Comparison of ENCODE assay signal across 12 cellular contexts in the genomic region with DNA sequence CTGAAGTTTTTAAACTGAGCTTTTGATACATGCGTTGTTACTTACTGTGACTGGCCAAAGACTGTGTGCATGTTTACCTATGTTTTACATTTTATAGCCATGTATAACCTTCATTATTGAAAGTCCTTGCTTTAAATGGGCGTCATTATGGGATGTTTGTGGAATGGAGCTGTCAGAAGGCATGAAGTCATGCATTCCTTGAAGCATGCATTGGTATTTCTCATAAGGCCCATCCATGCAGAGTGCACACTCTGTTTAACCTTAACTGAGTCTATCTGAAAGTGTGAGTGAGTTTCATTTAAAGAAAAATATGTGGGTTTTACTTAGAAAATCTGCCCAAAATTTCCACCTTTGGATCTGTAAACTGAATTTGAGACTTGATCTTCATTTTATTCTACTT. TPM values are rescaled to one million over a fixed set of nuclear protein-coding genes. Genes with fewer than 3 reads are reported as not detected.
DNase-seq lines count a peak whose midpoint lies in the region; ATAC-seq and TF ChIP-seq lines count a peak whose summit lies in the region.
"Had no signal": no experiment of that assay in that cellular context is flagged by ENCODE, and none has a peak within 500 bp of the region (broad histone marks: within the 10 kb centered on the region; RNA-seq: fewer than 3 reads in every experiment).

No MANE protein-coding gene starts in this region.

- no peak for TF ChIP-seq CTCF in AG04450 (IDR thresholded peaks at IDR 0.05; ENCODE audit: low read depth, low read length)
- TF ChIP-seq CTCF in IMR-90 (conservative IDR thresholded peaks at IDR 0.05; ENCODE audit: low read depth, low read length): no peak
- TF ChIP-seq CTCF in chondrocyte (IDR thresholded peaks at IDR 0.05): no peak
- TF ChIP-seq CTCF in natural killer cell (IDR thresholded peaks at IDR 0.05): no peak
- no peak for TF ChIP-seq CTCF in psoas muscle (IDR thresholded peaks at IDR 0.05)

- POLR2A ChIA-PET in AG04450 (lab: Yijun Ruan, JAX) (interaction anchor here (0.5 to 1.1 kb wide), 2 partner anchors 12 to 108 kb away, joined by 4 to 8 read pairs; a partner anchor contains a TSS), IMR-90 (lab: Charles Lee; ENCODE audit: unreplicated experiment) (no interaction called here)

- peak overlapping the region; percentile 72 for H2BK5ac ChIP-seq in IMR-90 (ENCODE audit: low read depth, low read length, poor library complexity, severe bottlenecking)
- no peak overlapping the region for H2BK5ac ChIP-seq in mesendoderm (ENCODE audit: low read length)

- no peak overlapping the region for H3K14ac ChIP-seq in IMR-90 (replicated peaks; ENCODE audit: low read depth, low read length)

- TF ChIP-seq RAD21 in IMR-90 (IDR thresholded peaks at IDR 0.05; ENCODE audit: low read length): no peak

- WGBS in IMR-90 (ENCODE audit: extremely low coverage in 2 of 2, insufficient read length in 1 of 2), 2 experiments: 0% methylated on average over 1 of the region's 2 CpGs; no CpG with 5 or more reads in 1 of the 2 experiments
- no CpG with 5 or more reads among the region's 2 CpGs for WGBS in mesendoderm (ENCODE audit: extremely low coverage, insufficient coverage, low lambda C conversion rate)
- 78 to 83% (median 79%) methylated on average over 2 of the region's 2 CpGs for WGBS in psoas muscle, 3 donors

- CTCF ChIA-PET in AG04450 (lab: Charles Lee) (interaction anchor here (0.5 to 9.8 kb wide), 3 partner anchors 10 to 272 kb away, joined by 3 to 75 read pairs (median 4); no protein-coding TSS in a partner anchor), IMR-90 (lab: Yijun Ruan, JAX) (interaction anchor here (0.6 to 1.0 kb wide), 4 partner anchors 10 to 51 kb away, joined by 3 to 4 read pairs (median 3); no protein-coding TSS in a partner anchor)

- H3K36me3 Mint-ChIP-seq in chondrocyte (ENCODE audit: low read depth) (peaks cover 4% of the 10 kb centered on the region), natural killer cell (peaks cover 7% of the 10 kb centered on the region)

- H2AK5ac ChIP-seq in IMR-90 (ENCODE audit: low read depth, low read length): no peak overlapping the region
- no peak overlapping the region for H2AK5ac ChIP-seq in mesendoderm (ENCODE audit: low read length)

- ATAC-seq in IMR-90 (ENCODE audit: low read depth) (peak; percentile 78), natural killer cell (no peak), HG02938 (IDR thresholded peaks at IDR 0.05; ENCODE audit: unreplicated experiment) (no peak), psoas muscle (no peak)

- DNase-seq in AG04450 (ENCODE audit: low read depth, low spot score): peak; percentile 56
- DNase-seq in IMR-90: peak; percentile 89
- DNase-seq in chondrocyte (ENCODE audit: low spot score): no peak
- DNase-seq in natural killer cell: no peak
- no peak for DNase-seq in mesendoderm
- DNase-seq in mesenteric fat pad (ENCODE audit: low spot score): no peak
- no peak for DNase-seq in psoas muscle
- DNase-seq: activated CD4-positive, alpha-beta T cell treated with anti-CD3 and anti-CD28 coated beads for 4 hours; dermis blood vessel endothelial cell; NCI-H1417; OCI-M1 had no signal

- H4K20me1 ChIP-seq in IMR-90 (ENCODE audit: insufficient read depth, low read length): peaks cover 41% of the 10 kb centered on the region

- no peak overlapping the region for H3K56ac ChIP-seq in IMR-90 (ENCODE audit: extremely low read depth, insufficient read depth, low read length)
- H3K56ac ChIP-seq in mesendoderm (ENCODE audit: low read length): no peak overlapping the region

- in situ Hi-C loops in IMR-90 (cut with MboI; ENCODE audit: low sequenced_read_pairs): no loop called here

- H2BK15ac ChIP-seq in IMR-90 (ENCODE audit: low read depth, low read length) (no peak overlapping the region), mesendoderm (replicated peaks; ENCODE audit: low read depth) (no peak overlapping the region)

- H3K4ac ChIP-seq in IMR-90 (ENCODE audit: low read depth, low read length) (no peak overlapping the region), mesendoderm (ENCODE audit: low read depth, low read length) (no peak overlapping the region)

- H3K36me3 ChIP-seq in IMR-90 (ENCODE audit: control insufficient read depth, insufficient read depth, low read length): peaks cover 7% of the 10 kb centered on the region; the same call in 1 of the 2 replicates
- no peaks in the 10 kb centered on the region for H3K36me3 ChIP-seq in mesendoderm (ENCODE audit: control insufficient read depth, insufficient read depth, low read length)
- no peaks in the 10 kb centered on the region for H3K36me3 ChIP-seq in psoas muscle (ENCODE audit: insufficient read depth in 1 of 2, low read depth in 1 of 2)

- H3K9ac ChIP-seq in IMR-90 (ENCODE audit: low read depth, low read length) (no peak overlapping the region), mesendoderm (ENCODE audit: low read length) (no peak overlapping the region)

- H3K4me3 ChIP-seq in AG04450 (ENCODE audit: low read depth, low read length) (no peak overlapping the region), IMR-90 (ENCODE audit: insufficient read depth, low read depth, low read length) (no peak overlapping the region), mesendoderm (ENCODE audit: low read length) (no peak overlapping the region), psoas muscle (no peak overlapping the region)

- H3K27me3 ChIP-seq in AG04450 (ENCODE audit: control insufficient read depth, insufficient read depth, low read length): no peaks in the 10 kb centered on the region
- no peaks in the 10 kb centered on the region for H3K27me3 ChIP-seq in IMR-90 (ENCODE audit: control insufficient read depth, insufficient read depth, low read length)
- H3K27me3 ChIP-seq in mesendoderm (ENCODE audit: insufficient read depth, low read length, poor library complexity): no peaks in the 10 kb centered on the region
- no peaks in the 10 kb centered on the region for H3K27me3 ChIP-seq in psoas muscle (ENCODE audit: insufficient read depth in 3 of 3, low read length in 2 of 3)

- H3K9me3 ChIP-seq in AG04450 (ENCODE audit: control insufficient read depth, insufficient read depth, low read length) (no peaks in the 10 kb centered on the region), IMR-90 (ENCODE audit: control insufficient read depth, insufficient read depth, low read length) (no peaks in the 10 kb centered on the region), psoas muscle (no peaks in the 10 kb centered on the region)

- peaks cover 25% of the 10 kb centered on the region for H3K9me1 ChIP-seq in IMR-90 (ENCODE audit: insufficient read depth, low read length)

- dilution Hi-C loops in IMR-90 (cut with HindIII; ENCODE audit: low sequenced_read_pairs, unreplicated experiment): no loop called here

- no peak overlapping the region for H4K5ac ChIP-seq in IMR-90 (ENCODE audit: low read depth, low read length)
- no peak overlapping the region for H4K5ac ChIP-seq in mesendoderm (ENCODE audit: low read length)

- no peak overlapping the region for H4K91ac ChIP-seq in IMR-90 (ENCODE audit: insufficient read depth, low read depth, low read length)

- H3K27me3 Mint-ChIP-seq in chondrocyte (ENCODE audit: low read depth): no peaks in the 10 kb centered on the region
- H3K27me3 Mint-ChIP-seq in natural killer cell (ENCODE audit: low read depth in 2 of 2): no peaks in the 10 kb centered on the region

- intact Hi-C loops in IMR-90 (cut with micrococcal nuclease): no loop called here
- intact Hi-C loops in natural killer cell (cut with micrococcal nuclease): no loop called here
- intact Hi-C loops in psoas muscle (cut with DNase I): no loop called here

- H3K27ac ChIP-seq in AG04450 (ENCODE audit: low read depth, low read length): no peak overlapping the region
- no peak overlapping the region; the same call in 1 of the 2 replicates for H3K27ac ChIP-seq in IMR-90 (ENCODE audit: insufficient read depth, low read length)
- no peak overlapping the region for H3K27ac ChIP-seq in mesendoderm (ENCODE audit: low read depth, low read length)
- no peak overlapping the region for H3K27ac ChIP-seq in psoas muscle

- no peak for TF ChIP-seq POLR2A in IMR-90 (IDR thresholded peaks at IDR 0.05; ENCODE audit: low read depth, low read length)

- peaks cover 89% of the 10 kb centered on the region for H3K4me1 Mint-ChIP-seq in chondrocyte (ENCODE audit: low read depth)
- H3K4me1 Mint-ChIP-seq in natural killer cell: peaks cover 88 to 93% of the 10 kb centered on the region in 2 donors

- H3K27ac Mint-ChIP-seq in chondrocyte (ENCODE audit: unreplicated experiment): peak overlapping the region; percentile 72
- peak overlapping the region; percentile 17 to 99 for H3K27ac Mint-ChIP-seq in natural killer cell

- no peak overlapping the region for H3K18ac ChIP-seq in IMR-90 (ENCODE audit: low read depth, low read length)
- no peak overlapping the region for H3K18ac ChIP-seq in mesendoderm (ENCODE audit: low read length)

- H3K4me1 ChIP-seq in IMR-90 (ENCODE audit: control insufficient read depth, insufficient read depth, low read length): peaks cover 37% of the 10 kb centered on the region
- H3K4me1 ChIP-seq in mesendoderm (ENCODE audit: control insufficient read depth, low read depth, low read length): peaks cover 31% of the 10 kb centered on the region
- peaks cover 79% of the 10 kb centered on the region for H3K4me1 ChIP-seq in psoas muscle

- H4K8ac ChIP-seq in IMR-90 (ENCODE audit: low read depth in 2 of 2, low read length in 2 of 2) (no peak overlapping the region), mesendoderm (ENCODE audit: low read depth, low read length) (no peak overlapping the region)

- no peak overlapping the region for H2AK9ac ChIP-seq in IMR-90 (replicated peaks; ENCODE audit: low read depth, low read length, poor library complexity)

- BruUV-seq in IMR-90 (replicated peaks; lab: Mats Ljungman, UMichigan): no TSS peak

- H2BK120ac ChIP-seq in IMR-90 (ENCODE audit: low read depth, low read length): no peak overlapping the region
- no peak overlapping the region for H2BK120ac ChIP-seq in mesendoderm (ENCODE audit: low read depth, low read length)

- no peaks in the 10 kb centered on the region for H3K9me3 Mint-ChIP-seq in chondrocyte (ENCODE audit: low read depth)
- H3K9me3 Mint-ChIP-seq in natural killer cell: no peaks in the 10 kb centered on the region

- peaks cover 16% of the 10 kb centered on the region for H3K79me2 ChIP-seq in mesendoderm (ENCODE audit: control insufficient read depth, insufficient read depth, low read length)

- H3K4me3 Mint-ChIP-seq in chondrocyte (ENCODE audit: unreplicated experiment) (no peak overlapping the region), natural killer cell (peak overlapping the region; percentile 35)

- H3K4me2 ChIP-seq in IMR-90 (ENCODE audit: low read depth, low read length): peak overlapping the region; percentile 30; the same call in 1 of the 2 replicates
- no peak overlapping the region for H3K4me2 ChIP-seq in mesendoderm (ENCODE audit: low read length)

- H3K23ac ChIP-seq in IMR-90 (ENCODE audit: low read depth, low read length): no peak overlapping the region
- H3K23ac ChIP-seq in mesendoderm (ENCODE audit: low read length): no peak overlapping the region

- H2BK20ac ChIP-seq in IMR-90 (ENCODE audit: low read depth, low read length): no peak overlapping the region

- no peak overlapping the region for H2AFZ ChIP-seq in IMR-90 (replicated peaks; ENCODE audit: low read length, poor library complexity)

- H3K79me1 ChIP-seq in IMR-90 (ENCODE audit: low read depth in 1 of 2, low read length in 2 of 2) (peaks cover 43 to 79% of the 10 kb centered on the region in 2 experiments), mesendoderm (ENCODE audit: low read length) (peaks cover 25% of the 10 kb centered on the region)

RNA-seq across cellular contexts. Expression of a gene that starts 51.1 kb away (rescaled TPM):
- polyA plus RNA-seq in AG04450 (2011; rRNA removed) (69.4 and 83.6 TPM in 2 replicates), IMR-90 (2012; rRNA removed) (86.6 and 87.0 TPM in 2 replicates), psoas muscle (100 to 1,000 TPM; 145 to 333 (median 186) TPM)
- 25.9 and 38.0 TPM in 2 replicates for polyA minus RNA-seq in AG04450 (2011; rRNA and poly(A)+ RNA removed)
- total RNA-seq in IMR-90 (2012; rRNA removed) (91.8 and 144 TPM in 2 replicates), chondrocyte (64.2 to 86.4 TPM (median 65.0 TPM) in 3 replicates), natural killer cell (100 to 1,000 TPM in 2 of 3 donors, 10 to 100 TPM in 1; 84.4 to 105 (median 102) TPM), mesenteric fat pad (64.1 TPM), psoas muscle (100 to 1,000 TPM in 3 of 4 donors, 10 to 100 TPM in 1; 81.8 to 180 (median 128) TPM)
- 36.9 and 48.4 TPM in 2 replicates for polyA plus RNA-seq in IMR-90 (2012; cell fraction: cytosol; rRNA removed)
- 30.8 and 43.7 TPM in 2 replicates for polyA plus RNA-seq in IMR-90 (2012; cell fraction: nucleus; rRNA removed; ENCODE audit: low replicate concordance)
- 145 TPM for polyA plus RNA-seq in mesendoderm (2013, experiment 1 of 2)
- 143 TPM for polyA plus RNA-seq in mesendoderm (2013, experiment 2 of 2)

Comparison
In these comparisons a context has a peak if more than half of its experiments do, and no peak if none do; other contexts are left out.
1. DNase-seq: peak in AG04450 (single experiment) and IMR-90 (single experiment); none in chondrocyte (single experiment), natural killer cell (single experiment), mesendoderm (single experiment), mesenteric fat pad (single experiment) and psoas muscle (0 of 2).